ENCODE assay signal across 8 cellular contexts in genomic region chr1:154157520-154158306, GRCh38. TPM values are rescaled to one million over a fixed set of nuclear protein-coding genes. Genes with fewer than 3 reads are reported as not detected.
DNase-seq lines count a peak whose midpoint lies in the region; ATAC-seq and TF ChIP-seq lines count a peak whose summit lies in the region.

No MANE protein-coding gene starts in this region.

- peaks cover 41% of the 10 kb centered on the region for H3K36me3 ChIP-seq in ACC112 (ENCODE audit: insufficient read depth, low read length)
- H3K36me3 ChIP-seq in KMS-11 (ENCODE audit: insufficient read depth), result peaks cover 33% of the 10 kb centered on the region; the same call in 1 of the 2 replicates

- H3K9ac ChIP-seq in KMS-11, result peak overlapping the region; percentile 5; the same call in 1 of the 2 replicates

- H3K4me3 ChIP-seq in ACC112 (ENCODE audit: low read depth, low read length) (no peak overlapping the region), KMS-11 (IDR thresholded peaks at IDR 0.05; ENCODE audit: insufficient read depth, low read depth, low read length) (peak overlapping the region; percentile 68), fibroblast of the aortic adventitia (ENCODE audit: low read depth, low read length) (no peak overlapping the region)

- H3K4me2 ChIP-seq in KMS-11, result peak overlapping the region; percentile 56

- H4K20me1 ChIP-seq in KMS-11 (ENCODE audit: insufficient read depth), result 0 out of 2 replicates have a peak, but pooled peaks cover 9% of the 10 kb centered on the region

- H2AFZ ChIP-seq in ACC112 (ENCODE audit: low read length, unreplicated experiment), result no peak overlapping the region
- no peak overlapping the region for H2AFZ ChIP-seq in KMS-11 (ENCODE audit: low read depth)

- H3K27me3 ChIP-seq in ACC112 (ENCODE audit: insufficient read depth, low read length), result no peaks in the 10 kb centered on the region
- no peaks in the 10 kb centered on the region for H3K27me3 ChIP-seq in KMS-11 (ENCODE audit: insufficient read depth, low read depth)

- no peak for TF ChIP-seq CTCF in KMS-11 (conservative IDR thresholded peaks at IDR 0.05; ENCODE audit: low read depth, low read length)
- TF ChIP-seq CTCF in fibroblast of the aortic adventitia (IDR thresholded peaks at IDR 0.05; ENCODE audit: insufficient read depth, low read length), result no peak

- H3K79me2 ChIP-seq in ACC112 (ENCODE audit: control insufficient read depth, insufficient read depth, low read length, unreplicated experiment) (peaks cover 15% of the 10 kb centered on the region), KMS-11 (ENCODE audit: insufficient read depth, low read depth) (peaks cover 9% of the 10 kb centered on the region; the same call in 1 of the 2 replicates)

- H3K4me1 ChIP-seq in ACC112 (ENCODE audit: control insufficient read depth, insufficient read depth, low read length, unreplicated experiment), result peaks cover 14% of the 10 kb centered on the region
- peaks cover 49% of the 10 kb centered on the region for H3K4me1 ChIP-seq in KMS-11 (ENCODE audit: low read depth, poor library complexity, severe bottlenecking)

- H3K27ac ChIP-seq in ACC112 (ENCODE audit: low read depth, low read length), result peak overlapping the region; percentile 23; the same call in 1 of the 2 replicates
- peak overlapping the region; percentile 50 for H3K27ac ChIP-seq in KMS-11

- ATAC-seq in GM19463 (IDR thresholded peaks at IDR 0.05; ENCODE audit: unreplicated experiment) (peak; percentile 83), HG03457 (IDR thresholded peaks at IDR 0.05; ENCODE audit: unreplicated experiment) (no peak)

- DNase-seq in activated CD8-positive, alpha-beta memory T cell treated with anti-CD3 and anti-CD28 coated beads for 4 hours (ENCODE audit: low read depth in 2 of 2), result peak; percentile 48 to 75
- peak; percentile 56 for DNase-seq in fibroblast of the aortic adventitia (ENCODE audit: low read depth)
- peak; percentile 15 to 61 (median 41) for DNase-seq in stimulated activated CD4-positive, alpha-beta T cell treated with anti-CD3 and anti-CD28 coated beads, TNF-alpha, amount 100 ng/mL, for 4 hours (ENCODE audit: low read depth in 3 of 3)
- no peak for DNase-seq in NCI-H187 treated with DMSO at 0.1 percent for 48 hours (lab: John Stamatoyannopoulos, UW)

RNA-seq across cellular contexts. Expression of gene NUP210L, which starts 2.8 kb away (rescaled TPM):
- total RNA-seq in fibroblast of the aortic adventitia (ENCODE audit: low replicate concordance), result 0.09 TPM in 1 of 2 replicates, not detected in the other

RNA-seq across cellular contexts. Expression of gene TPM3, which starts 34.2 kb away (rescaled TPM):
- 427 and 649 TPM in 2 replicates for total RNA-seq in fibroblast of the aortic adventitia (ENCODE audit: low replicate concordance)

RNA-seq across cellular contexts. Expression of gene CFAP141, which starts 48.4 kb away (rescaled TPM):
- not detected in 2 replicates for total RNA-seq in fibroblast of the aortic adventitia (ENCODE audit: low replicate concordance)
